Comparison of ENCODE assay signal across 15 cellular contexts in the genomic region with DNA sequence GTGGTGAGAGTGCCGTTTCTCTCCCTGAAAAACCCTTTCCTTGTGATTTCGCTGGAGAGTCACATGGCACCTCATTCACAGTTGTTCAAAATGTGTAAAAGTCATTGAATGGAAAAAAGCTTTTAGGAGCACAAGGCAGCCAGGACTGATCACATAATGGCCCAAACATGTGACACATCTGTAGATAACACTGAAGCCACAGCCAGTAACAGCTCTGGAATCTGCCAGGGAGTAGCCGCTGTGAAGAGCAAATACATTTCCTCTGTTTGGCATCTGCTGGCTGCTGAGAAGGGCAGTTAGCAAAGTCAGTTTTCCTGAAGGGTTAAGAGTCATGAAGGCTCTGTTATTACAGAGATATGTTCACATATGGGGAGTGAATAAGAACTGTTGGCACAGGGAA.
A peak's percentile ranks its signal among the peaks of the same experiment; 100 is the strongest.
DNase-seq lines count a peak whose midpoint lies in the region; ATAC-seq and TF ChIP-seq lines count a peak whose summit lies in the region.
"Had no signal": no experiment of that assay in that cellular context is flagged by ENCODE, and none has a peak within 500 bp of the region (broad histone marks: within the 10 kb centered on the region; RNA-seq: fewer than 3 reads in every experiment).

No MANE protein-coding gene starts in this region.

- WGBS in hepatocyte (ENCODE audit: low lambda C conversion rate, missing lambda C conversion rate): 58% methylated on average over 3 of the region's 3 CpGs

- POLR2A ChIA-PET in PC-9 (lab: Charles Lee; ENCODE audit: unreplicated experiment): no interaction called here

- H3K79me2 ChIP-seq in hepatocyte: no peaks in the 10 kb centered on the region
- no peaks in the 10 kb centered on the region for H3K79me2 ChIP-seq in PC-9 (ENCODE audit: low read depth)
- H3K79me2 ChIP-seq: parathyroid adenoma had no signal

- H3K4me1 ChIP-seq in hepatocyte (ENCODE audit: insufficient read depth): peaks cover 6% of the 10 kb centered on the region
- H3K4me1 ChIP-seq in PC-9 (replicated peaks; ENCODE audit: insufficient read depth): no peaks in the 10 kb centered on the region
- H3K4me1 ChIP-seq: parathyroid adenoma, SJSA1 had no signal

- H3K9me3 ChIP-seq in hepatocyte (ENCODE audit: low read depth) (no peaks in the 10 kb centered on the region), PC-9 (ENCODE audit: insufficient read depth, low read depth) (no peaks in the 10 kb centered on the region)
- H3K9me3 ChIP-seq: SJSA1 had no signal

- no peak for ATAC-seq in HG03469 (IDR thresholded peaks at IDR 0.05; ENCODE audit: unreplicated experiment)
- ATAC-seq: activated CD8-positive, alpha-beta T cell treated with anti-CD3 and anti-CD28 coated beads, Interleukin-2, amount 10 ng/mL, durations not matched to agents 7 days and 5 days had no signal

- H3K9me2 ChIP-seq in hepatocyte (replicated peaks; ENCODE audit: insufficient read depth) (no peaks in the 10 kb centered on the region), PC-9 (ENCODE audit: insufficient read depth) (no peaks in the 10 kb centered on the region)

- no peak overlapping the region for H3K4me3 ChIP-seq in astrocyte of the spinal cord (ENCODE audit: low read depth, low read length)
- H3K4me3 ChIP-seq in hepatocyte: no peak overlapping the region
- H3K4me3 ChIP-seq in PC-9: no peak overlapping the region
- H3K4me3 ChIP-seq: SJSA1 had no signal

- no peak overlapping the region for H2AFZ ChIP-seq in hepatocyte
- H2AFZ ChIP-seq in PC-9: no peak overlapping the region
- H2AFZ ChIP-seq: parathyroid adenoma had no signal

- no peak overlapping the region for H3K27ac ChIP-seq in hepatocyte
- H3K27ac ChIP-seq in PC-9: no peak overlapping the region
- H3K27ac ChIP-seq: parathyroid adenoma, SJSA1 had no signal

- no peaks in the 10 kb centered on the region for H3F3A ChIP-seq in PC-9 (ENCODE audit: insufficient read depth, low read depth)

- DNase-seq in A172 (ENCODE audit: low spot score): peak; percentile 82
- DNase-seq in HS-27A (ENCODE audit: low read depth): peak; percentile 86
- peak; percentile 14 for DNase-seq in astrocyte of the spinal cord (ENCODE audit: low read depth, low spot score)
- DNase-seq in hepatocyte (ENCODE audit: low spot score): peak; percentile 36
- DNase-seq in NCI-H2196 (lab: John Stamatoyannopoulos, UW; ENCODE audit: unreplicated experiment): no peak
- DNase-seq in PC-9: no peak
- no peak for DNase-seq in SW480 (ENCODE audit: low spot score)
- DNase-seq: ACHN; activated CD8-positive, alpha-beta T cell treated with anti-CD3 and anti-CD28 coated beads, Interleukin-2, amount 10 ng/mL, durations not matched to agents 7 days and 5 days; activated gamma-delta T cell treated with Interleukin-2 at 50 U/mL for 16 hours; central memory CD4-positive, alpha-beta T cell; NCI-H82 had no signal

- no peak overlapping the region for H3K4me2 ChIP-seq in hepatocyte
- H3K4me2 ChIP-seq in PC-9: no peak overlapping the region

- H3K27me3 ChIP-seq in hepatocyte: no peaks in the 10 kb centered on the region
- H3K27me3 ChIP-seq in PC-9 (ENCODE audit: insufficient read depth, low read depth): no peaks in the 10 kb centered on the region
- H3K27me3 ChIP-seq: SJSA1 had no signal

- H4K20me1 ChIP-seq in hepatocyte (ENCODE audit: insufficient read depth, poor library complexity, severe bottlenecking) (no peaks in the 10 kb centered on the region), PC-9 (ENCODE audit: insufficient read depth) (no peaks in the 10 kb centered on the region)

- no TSS peak for BruUV-seq in PC-9 (replicated peaks; lab: Mats Ljungman, UMichigan)

- H3K36me3 ChIP-seq in hepatocyte (replicated peaks; ENCODE audit: insufficient read depth, low read depth): no peaks in the 10 kb centered on the region
- H3K36me3 ChIP-seq in PC-9 (ENCODE audit: low read depth): no peaks in the 10 kb centered on the region
- H3K36me3 ChIP-seq: SJSA1 had no signal

- in situ Hi-C loops in astrocyte of the spinal cord (cut with HindIII; ENCODE audit: low sequenced_read_pairs): no loop called here

- TF ChIP-seq CTCF in astrocyte of the spinal cord (IDR thresholded peaks at IDR 0.05; ENCODE audit: low read depth, low read length): no peak
- TF ChIP-seq CTCF in hepatocyte (IDR thresholded peaks at IDR 0.05; ENCODE audit: poor library complexity): no peak
- TF ChIP-seq CTCF in PC-9 (conservative IDR thresholded peaks at IDR 0.05): no peak

- CTCF ChIA-PET in PC-9 (lab: Charles Lee): no interaction called here

- intact Hi-C loops in PC-9 (cut with micrococcal nuclease; ENCODE audit: unreplicated experiment): no loop called here

Comparison
In these comparisons a context has a peak if more than half of its experiments do, and no peak if none do; other contexts are left out.
1. DNase-seq: peak in A172 (single experiment), HS-27A (single experiment), astrocyte of the spinal cord (single experiment) and hepatocyte (single experiment); none in NCI-H2196 (single experiment), PC-9 (0 of 2) and SW480 (single experiment).